In the genomic region with DNA sequence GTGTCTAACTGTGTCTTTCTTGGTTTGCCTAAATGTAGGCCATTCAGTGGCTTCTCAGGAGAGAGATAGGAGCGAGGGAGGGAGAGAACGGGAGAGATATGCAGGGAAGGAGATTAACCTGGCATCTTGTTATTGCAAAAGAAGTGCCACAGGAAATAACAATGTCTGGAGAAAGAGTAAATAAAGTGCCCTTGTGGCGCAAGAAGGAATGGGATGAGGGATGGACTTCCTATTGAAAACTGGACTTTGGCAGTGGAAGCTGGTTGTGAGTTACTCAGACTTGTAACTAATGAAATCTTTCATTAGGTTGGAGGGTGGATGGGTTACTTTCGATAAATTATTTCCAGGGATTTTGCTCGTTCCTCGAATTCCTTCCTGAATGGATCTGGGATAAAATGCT, we compare ENCODE assay signal across 22 cellular contexts.
DNase-seq lines count a peak whose midpoint lies in the region; ATAC-seq, FAIRE-seq and TF ChIP-seq lines count a peak whose summit lies in the region.
"Had no signal": no experiment of that assay in that cellular context is flagged by ENCODE, and none has a peak within 500 bp of the region (broad histone marks: within the 10 kb centered on the region; RNA-seq: fewer than 3 reads in every experiment).

No MANE protein-coding gene starts in this region.

- no peak overlapping the region for H3K9ac ChIP-seq in endothelial cell of umbilical vein (replicated peaks; ENCODE audit: extremely low read depth, insufficient read depth, low read length)

- CTCF ChIA-PET in endothelial cell of umbilical vein (lab: Charles Lee): no interaction called here

- no peaks in the 10 kb centered on the region for H3K36me3 ChIP-seq in endothelial cell of umbilical vein (ENCODE audit: control insufficient read depth in 2 of 2, extremely low read depth in 1 of 2, insufficient read depth in 2 of 2, low read length in 2 of 2)

- no peak for FAIRE-seq in endothelial cell of umbilical vein (lab: Jason Lieb, UNC)
- FAIRE-seq: HepG2, K562 had no signal

- no peaks in the 10 kb centered on the region for H4K20me1 ChIP-seq in endothelial cell of umbilical vein (replicated peaks; ENCODE audit: control insufficient read depth, extremely low read depth, insufficient read depth, low read length)

- H3K27me3 ChIP-seq in endothelial cell of umbilical vein (ENCODE audit: control insufficient read depth in 2 of 2, insufficient read depth in 2 of 2, low read length in 2 of 2): no peaks in the 10 kb centered on the region

- no peak for ATAC-seq in natural killer cell treated with Interleukin-12 subunit alpha and Interleukin-12 subunit beta and Interleukin-15 and Interleukin-18, amount 100 ng/mL, for 72 hours
- ATAC-seq: HepG2, K562 had no signal

- no TSS peak for BruUV-seq in endothelial cell of umbilical vein (replicated peaks; lab: Mats Ljungman, UMichigan)

- no peaks in the 10 kb centered on the region for H3K9me3 Mint-ChIP-seq in nephron
- H3K9me3 Mint-ChIP-seq in natural killer cell treated with Interleukin-12 subunit alpha and Interleukin-12 subunit beta and Interleukin-15 and Interleukin-18, amount 100 ng/mL, for 72 hours: no peaks in the 10 kb centered on the region
- H3K9me3 Mint-ChIP-seq: H9, HFFc6 had no signal

- TF ChIP-seq POLR2A in endothelial cell of umbilical vein (IDR thresholded peaks at IDR 0.05; ENCODE audit: low read depth, low read length): no peak

- no peak overlapping the region for H2AFZ ChIP-seq in endothelial cell of umbilical vein (ENCODE audit: low read depth, low read length)
- H2AFZ ChIP-seq: PC-9 had no signal

- no peak overlapping the region for H3K4me3 ChIP-seq in endothelial cell of umbilical vein (replicated peaks in 1 of 3; ENCODE audit: insufficient read depth in 1 of 3, low read depth in 1 of 3, low read length in 3 of 3)
- H3K4me3 ChIP-seq: K562, PC-9 had no signal

- no peak overlapping the region for H3K4me2 ChIP-seq in endothelial cell of umbilical vein (ENCODE audit: insufficient read depth, low read length)
- H3K4me2 ChIP-seq: PC-9 had no signal

- no peak overlapping the region for H3K27ac ChIP-seq in endothelial cell of umbilical vein (ENCODE audit: insufficient read depth, low read depth, low read length)
- H3K27ac ChIP-seq: PC-9 had no signal

- no peaks in the 10 kb centered on the region for H3K9me3 ChIP-seq in endothelial cell of umbilical vein (replicated peaks; ENCODE audit: control insufficient read depth, insufficient read depth, low read length)

- H3K27ac Mint-ChIP-seq in nephron: peak overlapping the region in 2 of 3 experiments; percentile 68 to 77
- no peak overlapping the region for H3K27ac Mint-ChIP-seq in natural killer cell treated with Interleukin-12 subunit alpha and Interleukin-12 subunit beta and Interleukin-15 and Interleukin-18, amount 100 ng/mL, for 72 hours
- H3K27ac Mint-ChIP-seq: CD4-positive, CD25-positive, alpha-beta regulatory T cell; H9; HFFc6 had no signal

- H3K4me1 Mint-ChIP-seq in nephron: peaks cover 34% of the 10 kb centered on the region
- peaks cover 6 to 12% of the 10 kb centered on the region in 2 donors for H3K4me1 Mint-ChIP-seq in natural killer cell treated with Interleukin-12 subunit alpha and Interleukin-12 subunit beta and Interleukin-15 and Interleukin-18, amount 100 ng/mL, for 72 hours (ENCODE audit: low read depth in 2 of 2)
- H3K4me1 Mint-ChIP-seq: CD4-positive, CD25-positive, alpha-beta regulatory T cell had no signal

- dilution Hi-C loops in endothelial cell of umbilical vein (cut with MboI; ENCODE audit: extremely low pct_ligation_motif_present, low sequenced_read_pairs): no loop called here

- TF ChIP-seq CTCF in endothelial cell of umbilical vein (IDR thresholded peaks at IDR 0.05; ENCODE audit: extremely low read depth in 1 of 2, insufficient read depth in 1 of 2, low read depth in 1 of 2, low read length in 2 of 2): no peak
- no peak for TF ChIP-seq CTCF in nephron (IDR thresholded peaks at IDR 0.05; ENCODE audit: unreplicated experiment in 3 of 3)

- H3K36me3 Mint-ChIP-seq in nephron (ENCODE audit: low read depth): no peaks in the 10 kb centered on the region
- no peaks in the 10 kb centered on the region for H3K36me3 Mint-ChIP-seq in natural killer cell treated with Interleukin-12 subunit alpha and Interleukin-12 subunit beta and Interleukin-15 and Interleukin-18, amount 100 ng/mL, for 72 hours
- H3K36me3 Mint-ChIP-seq: CD4-positive, CD25-positive, alpha-beta regulatory T cell had no signal

- intact Hi-C loops in endothelial cell of umbilical vein (cut with micrococcal nuclease): no loop called here

- peaks cover 14% of the 10 kb centered on the region for H3K4me1 ChIP-seq in endothelial cell of umbilical vein (ENCODE audit: control insufficient read depth, extremely low read depth, insufficient read depth, low read length)

- POLR2A ChIA-PET in endothelial cell of umbilical vein (lab: Charles Lee): no interaction called here

- DNase-seq in A172 (ENCODE audit: low spot score) (peak; percentile 12), HT-29 (ENCODE audit: low spot score) (peak; percentile 20), endothelial cell of umbilical vein (ENCODE audit: low read depth, low spot score) (peak; percentile 5), NCI-H2196 treated with DMSO at 0.1 percent for 48 hours (lab: John Stamatoyannopoulos, UW; ENCODE audit: unreplicated experiment) (no peak), LoVo (ENCODE audit: low spot score) (no peak)
- DNase-seq in activated effector memory CD4-positive, alpha-beta T cell treated with Interleukin-2 at 50 U/mL for 16 hours: no peak
- no peak for DNase-seq in natural killer cell treated with Interleukin-12 subunit alpha and Interleukin-12 subunit beta and Interleukin-15 and Interleukin-18, amount 100 ng/mL, for 72 hours (ENCODE audit: low spot score)
- DNase-seq: CD4-positive, CD25-positive, alpha-beta regulatory T cell; DMS79 treated with DMSO at 0.1 percent for 48 hours; H9; HFFc6; NCI-H1092 treated with DMSO at 0.1 percent for 48 hours; NCI-H1436 treated with DMSO at 0.1 percent for 48 hours; NCI-H2029; NCI-H510A treated with DMSO at 0.1 percent for 48 hours; NCI-H748 treated with DMSO at 0.1 percent for 48 hours; PC-9; RPMI8226; SHP77 had no signal

- no peaks in the 10 kb centered on the region for H3K79me2 ChIP-seq in endothelial cell of umbilical vein (ENCODE audit: control insufficient read depth, insufficient read depth, low read length)

- no peaks in the 10 kb centered on the region for H3K27me3 Mint-ChIP-seq in nephron (ENCODE audit: low read depth)
- H3K27me3 Mint-ChIP-seq in natural killer cell treated with Interleukin-12 subunit alpha and Interleukin-12 subunit beta and Interleukin-15 and Interleukin-18, amount 100 ng/mL, for 72 hours: peaks cover 6 to 13% of the 10 kb centered on the region in 2 donors

- no peak overlapping the region for H3K4me3 Mint-ChIP-seq in nephron
- H3K4me3 Mint-ChIP-seq in natural killer cell treated with Interleukin-12 subunit alpha and Interleukin-12 subunit beta and Interleukin-15 and Interleukin-18, amount 100 ng/mL, for 72 hours: no peak overlapping the region
- H3K4me3 Mint-ChIP-seq: CD4-positive, CD25-positive, alpha-beta regulatory T cell; H9; HFFc6 had no signal

- H3K9me1 ChIP-seq in endothelial cell of umbilical vein (replicated peaks; ENCODE audit: control insufficient read depth, extremely low read depth, insufficient read depth, low read length): no peaks in the 10 kb centered on the region

TF ChIP-seq in endothelial cell of umbilical vein, 7 proteins besides CTCF, POLR2A, EP300 and RAD21:
- TF ChIP-seq JUN (IDR thresholded peaks at IDR 0.05; ENCODE audit: borderline replicate concordance, insufficient read depth, insufficient read length, low read depth): no peak
- TF ChIP-seq, protein P1, sequence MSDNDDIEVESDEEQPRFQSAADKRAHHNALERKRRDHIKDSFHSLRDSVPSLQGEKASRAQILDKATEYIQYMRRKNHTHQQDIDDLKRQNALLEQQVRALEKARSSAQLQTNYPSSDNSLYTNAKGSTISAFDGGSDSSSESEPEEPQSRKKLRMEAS (IDR thresholded peaks at IDR 0.05; ENCODE audit: insufficient read depth, insufficient read length): no peak
- TF ChIP-seq FOS (IDR thresholded peaks at IDR 0.05; ENCODE audit: borderline replicate concordance, insufficient read depth, low read length): no peak

Comparison
In these comparisons a context has a peak if more than half of its experiments do, and no peak if none do; other contexts are left out.
1. DNase-seq: peak in A172 (single experiment), HT-29 (single experiment) and endothelial cell of umbilical vein (single experiment); none in activated effector memory CD4-positive, alpha-beta T cell treated with Interleukin-2 at 50 U/mL for 16 hours (single experiment), NCI-H2196 treated with DMSO at 0.1 percent for 48 hours (single experiment), natural killer cell treated with Interleukin-12 subunit alpha and Interleukin-12 subunit beta and Interleukin-15 and Interleukin-18, amount 100 ng/mL, for 72 hours (single experiment) and LoVo (single experiment).
2. H3K27ac Mint-ChIP-seq: peak in nephron (2 of 3); none in natural killer cell treated with Interleukin-12 subunit alpha and Interleukin-12 subunit beta and Interleukin-15 and Interleukin-18, amount 100 ng/mL, for 72 hours (0 of 2).